17 cellular contexts compared by ENCODE assay signal in genomic region chr3:19154693-19155250, GRCh38. TPM values are rescaled to one million over a fixed set of nuclear protein-coding genes. Genes with fewer than 3 reads are reported as not detected.
DNase-seq lines count a peak whose midpoint lies in the region; ATAC-seq and TF ChIP-seq lines count a peak whose summit lies in the region.
"Had no signal": no experiment of that assay in that cellular context is flagged by ENCODE, and none has a peak within 500 bp of the region (broad histone marks: within the 10 kb centered on the region; RNA-seq: fewer than 3 reads in every experiment).

No MANE protein-coding gene starts in this region.

- H3K23ac ChIP-seq in IMR-90 (ENCODE audit: low read depth, low read length): no peak overlapping the region

- H3K9me3 Mint-ChIP-seq in endodermal cell: no peaks in the 10 kb centered on the region
- H3K9me3 Mint-ChIP-seq: CD14-positive monocyte had no signal

- H3K36me3 ChIP-seq in IMR-90 (ENCODE audit: control insufficient read depth, insufficient read depth, low read length): no peaks in the 10 kb centered on the region
- H3K36me3 ChIP-seq in endodermal cell (ENCODE audit: control insufficient read depth, insufficient read depth, low read length): no peaks in the 10 kb centered on the region
- H3K36me3 ChIP-seq: BLaER1 had no signal

- no peaks in the 10 kb centered on the region for H3K4me1 ChIP-seq in IMR-90 (ENCODE audit: control insufficient read depth, insufficient read depth, low read length)
- peaks cover 4% of the 10 kb centered on the region for H3K4me1 ChIP-seq in endodermal cell (ENCODE audit: control insufficient read depth, insufficient read depth, low read length)
- H3K4me1 ChIP-seq: BLaER1 had no signal

- no peaks in the 10 kb centered on the region for H3K79me1 ChIP-seq in IMR-90 (ENCODE audit: low read depth in 1 of 2, low read length in 2 of 2)

- TF ChIP-seq RAD21 in IMR-90 (IDR thresholded peaks at IDR 0.05; ENCODE audit: low read length): no peak

- no peak for TF ChIP-seq POLR2A in IMR-90 (IDR thresholded peaks at IDR 0.05; ENCODE audit: low read depth, low read length)

- H2AFZ ChIP-seq in IMR-90 (replicated peaks; ENCODE audit: low read length, poor library complexity): no peak overlapping the region

- H3K4me3 ChIP-seq in IMR-90 (ENCODE audit: insufficient read depth, low read depth, low read length) (no peak overlapping the region), endodermal cell (ENCODE audit: low read length) (peak overlapping the region; percentile 20)
- H3K4me3 ChIP-seq: BLaER1 had no signal

- no peak overlapping the region for H3K4me2 ChIP-seq in IMR-90 (ENCODE audit: low read depth, low read length)
- H3K4me2 ChIP-seq: BLaER1 had no signal

- no peak overlapping the region for H2BK20ac ChIP-seq in IMR-90 (ENCODE audit: low read depth, low read length)

- POLR2A ChIA-PET in IMR-90 (lab: Charles Lee; ENCODE audit: unreplicated experiment): no interaction called here

- DNase-seq in IMR-90: no peak
- DNase-seq in NCI-H748 (lab: John Stamatoyannopoulos, UW; ENCODE audit: unreplicated experiment): peak; percentile 13
- no peak for DNase-seq in endodermal cell
- no peak for DNase-seq in ACHN
- no peak for DNase-seq in left lobe of liver (ENCODE audit: low spot score)
- DNase-seq in activated effector memory CD4-positive, alpha-beta T cell treated with anti-CD3 and anti-CD28 coated beads, Interleukin-2, amount 50 U/mL, for 16 hours: no peak
- DNase-seq: Calu3; CD4-positive, alpha-beta memory T cell; DMS79 treated with DMSO at 0.1 percent for 48 hours; GF-D8; GOT3; H7; HFFc6 had no signal

- dilution Hi-C loops in IMR-90 (cut with HindIII; ENCODE audit: low sequenced_read_pairs, unreplicated experiment): no loop called here

- no peak overlapping the region for H2BK5ac ChIP-seq in IMR-90 (ENCODE audit: low read depth, low read length, poor library complexity, severe bottlenecking)

- no peak overlapping the region for H4K91ac ChIP-seq in IMR-90 (ENCODE audit: insufficient read depth, low read depth, low read length)

- no peak overlapping the region for H3K14ac ChIP-seq in IMR-90 (replicated peaks; ENCODE audit: low read depth, low read length)

- no peak overlapping the region for H3K18ac ChIP-seq in IMR-90 (ENCODE audit: low read depth, low read length)

- H4K8ac ChIP-seq in IMR-90 (ENCODE audit: low read depth in 2 of 2, low read length in 2 of 2): no peak overlapping the region

- H3K27me3 ChIP-seq in IMR-90 (ENCODE audit: control insufficient read depth, insufficient read depth, low read length): no peaks in the 10 kb centered on the region
- H3K27me3 ChIP-seq in endodermal cell (ENCODE audit: control insufficient read depth, insufficient read depth, low read length, poor library complexity, severe bottlenecking): no peaks in the 10 kb centered on the region
- H3K27me3 ChIP-seq: BLaER1 had no signal

- H3K36me3 Mint-ChIP-seq in endodermal cell (ENCODE audit: low read depth): no peaks in the 10 kb centered on the region
- H3K36me3 Mint-ChIP-seq: CD14-positive monocyte; CD4-positive, alpha-beta memory T cell had no signal

- H3K4me1 Mint-ChIP-seq in endodermal cell: peaks cover 11% of the 10 kb centered on the region
- H3K4me1 Mint-ChIP-seq: CD14-positive monocyte had no signal

- H3K56ac ChIP-seq in IMR-90 (ENCODE audit: extremely low read depth, insufficient read depth, low read length): no peak overlapping the region

- H3K9me1 ChIP-seq in IMR-90 (ENCODE audit: insufficient read depth, low read length): no peaks in the 10 kb centered on the region

- H4K20me1 ChIP-seq in IMR-90 (ENCODE audit: insufficient read depth, low read length): no peaks in the 10 kb centered on the region
- H4K20me1 ChIP-seq: BLaER1 had no signal

- intact Hi-C loops in IMR-90 (cut with micrococcal nuclease): no loop called here

- no peak overlapping the region for H3K4me3 Mint-ChIP-seq in endodermal cell
- H3K4me3 Mint-ChIP-seq: CD14-positive monocyte; CD4-positive, alpha-beta memory T cell; HFFc6 had no signal

- H3K27ac ChIP-seq in IMR-90 (ENCODE audit: insufficient read depth, low read length) (no peak overlapping the region), endodermal cell (ENCODE audit: low read depth, low read length) (no peak overlapping the region)
- H3K27ac ChIP-seq: BLaER1 had no signal

- H2AK9ac ChIP-seq in IMR-90 (replicated peaks; ENCODE audit: low read depth, low read length, poor library complexity): no peak overlapping the region

- H4K5ac ChIP-seq in IMR-90 (ENCODE audit: low read depth, low read length): no peak overlapping the region

- no peak overlapping the region for H3K27ac Mint-ChIP-seq in endodermal cell
- H3K27ac Mint-ChIP-seq: CD14-positive monocyte; CD4-positive, alpha-beta memory T cell; HFFc6 had no signal

- H3K9ac ChIP-seq in IMR-90 (ENCODE audit: low read depth, low read length) (no peak overlapping the region), endodermal cell (ENCODE audit: extremely low read depth, low read length, poor library complexity, severe bottlenecking) (no peak overlapping the region)
- H3K9ac ChIP-seq: BLaER1 had no signal

- H2BK15ac ChIP-seq in IMR-90 (ENCODE audit: low read depth, low read length): no peak overlapping the region

- WGBS in IMR-90 (ENCODE audit: extremely low coverage in 2 of 2, insufficient read length in 1 of 2), 2 experiments: no CpG with 5 or more reads among the region's 3 CpGs
- WGBS in endodermal cell (ENCODE audit: insufficient coverage in 1 of 2, insufficient read length in 1 of 2), 2 experiments: 78 to 85% methylated on average over 1 to 3 of the region's 3 CpGs

- no peak overlapping the region for H2AK5ac ChIP-seq in IMR-90 (ENCODE audit: low read depth, low read length)

- H3K4ac ChIP-seq in IMR-90 (ENCODE audit: low read depth, low read length): no peak overlapping the region

- CTCF ChIA-PET in IMR-90 (lab: Yijun Ruan, JAX): no interaction called here

- TF ChIP-seq CTCF in IMR-90 (conservative IDR thresholded peaks at IDR 0.05; ENCODE audit: low read depth, low read length) (no peak), endodermal cell (conservative IDR thresholded peaks at IDR 0.05) (no peak)

- ATAC-seq in IMR-90 (ENCODE audit: low read depth) (no peak), left lobe of liver (no peak)
- ATAC-seq: HCT116 had no signal

- no TSS peak for BruUV-seq in IMR-90 (replicated peaks; lab: Mats Ljungman, UMichigan)

- H3K27me3 Mint-ChIP-seq in endodermal cell (ENCODE audit: insufficient read depth): no peaks in the 10 kb centered on the region

- no peak overlapping the region for H2BK120ac ChIP-seq in IMR-90 (ENCODE audit: low read depth, low read length)

- H3K9me3 ChIP-seq in IMR-90 (ENCODE audit: control insufficient read depth, insufficient read depth, low read length) (no peaks in the 10 kb centered on the region), endodermal cell (ENCODE audit: control insufficient read depth, low read length) (no peaks in the 10 kb centered on the region)
- H3K9me3 ChIP-seq: BLaER1 had no signal

- in situ Hi-C loops in IMR-90 (cut with MboI; ENCODE audit: low sequenced_read_pairs) (no loop called here), ACHN (cut with HindIII; ENCODE audit: low pct_ligation_motif_present, low pct_unique_long_range_greater_than_20kb, low sequenced_read_pairs) (no loop called here)

TF ChIP-seq in IMR-90, 13 proteins besides CTCF, POLR2A, EP300 and RAD21:
- TF ChIP-seq NFE2L2 (IDR thresholded peaks at IDR 0.05; ENCODE audit: low read depth, low read length) (no peak), MAFK (IDR thresholded peaks at IDR 0.05; ENCODE audit: low read depth, low read length) (peak; percentile 39), CHD1 (IDR thresholded peaks at IDR 0.05; ENCODE audit: low read depth, low read length) (no peak), BHLHE40 (IDR thresholded peaks at IDR 0.05; ENCODE audit: low read depth, low read length) (no peak)

RNA-seq across cellular contexts. Expression of gene KCNH8, which starts 6.5 kb away (rescaled TPM):
- total RNA-seq in IMR-90 (2012; rRNA removed): not detected in 2 replicates
- not detected in 2 replicates for polyA plus RNA-seq in IMR-90 (2012; rRNA removed)
- not detected in 2 replicates for polyA plus RNA-seq in IMR-90 (2012; cell fraction: cytosol; rRNA removed)
- polyA plus RNA-seq in IMR-90 (2012; cell fraction: nucleus; rRNA removed; ENCODE audit: low replicate concordance): 0.02 TPM in 1 of 2 replicates, not detected in the other
- 10 to 100 TPM; 12.0 to 15.0 TPM for total RNA-seq in endodermal cell
- polyA plus RNA-seq in endodermal cell (2013, experiment 1 of 2): 8.1 TPM
- 7.6 TPM for polyA plus RNA-seq in endodermal cell (2013, experiment 2 of 2)
- not detected for total RNA-seq in left lobe of liver
- total RNA-seq: HFFc6 had no signal
- polyA plus RNA-seq: AG04450; CD14-positive monocyte; CD4-positive, alpha-beta memory T cell had no signal

Comparison
In these comparisons a context has a peak if more than half of its experiments do, and no peak if none do; other contexts are left out.
1. RNA of gene KCNH8, which starts 6.5 kb away (total RNA-seq): 12.0 to 15.0 TPM in endodermal cell; not detected in IMR-90 and not detected in left lobe of liver (single experiment); every median in the first group is over 10 times any median in the second.